ENCODE assay signal across 8 cellular contexts in the genomic region with DNA sequence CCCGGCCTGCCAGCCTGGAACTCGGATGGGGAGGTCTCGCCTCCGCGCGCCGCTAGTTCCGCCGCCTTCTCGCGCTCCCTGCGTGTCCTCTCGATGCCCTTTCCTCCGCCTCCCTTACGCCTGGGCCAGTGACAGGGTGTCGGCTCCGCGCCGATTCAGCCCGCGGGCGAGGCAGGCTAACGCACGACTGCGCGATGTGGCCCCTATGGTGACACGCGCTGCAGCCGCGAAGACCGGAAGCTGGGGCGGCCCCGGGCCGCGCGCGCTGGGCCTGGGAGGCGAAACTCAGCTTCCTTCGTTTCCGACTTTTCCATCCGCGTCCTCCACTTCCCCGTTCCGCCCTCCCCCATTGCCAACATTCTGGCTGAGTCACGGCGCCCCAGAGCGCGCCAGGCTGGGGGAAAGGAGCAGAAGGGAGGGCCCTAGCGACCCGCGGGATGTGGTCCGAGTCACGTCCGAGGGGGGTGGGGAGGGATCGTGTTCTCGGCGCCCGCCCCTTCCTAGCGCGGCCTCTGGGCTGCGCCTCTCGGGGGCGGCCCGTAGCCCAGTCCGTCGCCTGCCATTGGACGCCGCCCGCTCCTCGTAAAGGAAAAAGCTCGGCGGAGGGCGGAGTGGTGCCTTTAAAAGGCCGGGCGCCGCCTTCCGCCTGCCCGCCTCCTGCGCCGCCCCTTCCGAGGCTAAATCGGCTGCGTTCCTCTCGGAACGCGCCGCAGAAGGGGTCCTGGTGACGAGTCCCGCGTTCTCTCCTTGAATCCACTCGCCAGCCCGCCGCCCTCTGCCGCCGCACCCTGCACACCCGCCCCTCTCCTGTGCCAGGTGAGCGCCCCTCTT. TPM values are rescaled to one million over a fixed set of nuclear protein-coding genes. Genes with fewer than 3 reads are reported as not detected.
A peak's percentile ranks its signal among the peaks of the same experiment; 100 is the strongest.
DNase-seq lines count a peak whose midpoint lies in the region; ATAC-seq and TF ChIP-seq lines count a peak whose summit lies in the region.

A gene (plus strand): TSS at position 649 of the 831 bp plus-strand sequence. CDS start 1,138 bp downstream, outside the sequence.

- H3K36me3 ChIP-seq in parathyroid adenoma (ENCODE audit: control insufficient read depth, insufficient read depth, low read length) = peaks cover 5% of the 10 kb centered on the region
- H3K36me3 ChIP-seq in tibial nerve = peaks cover 3 to 36% (median 23%) of the 10 kb centered on the region in 3 donors

- TF ChIP-seq CTCF in parathyroid adenoma (IDR thresholded peaks at IDR 0.05) (peak; percentile 10), tibial nerve (IDR thresholded peaks at IDR 0.05) (peak in 2 of 5 experiments; percentile 34 to 42)

- peak; percentile 86 for ATAC-seq in HG02678 (IDR thresholded peaks at IDR 0.05; ENCODE audit: unreplicated experiment)
- peak; percentile 91 for ATAC-seq in Right ventricle myocardium inferior

- intact Hi-C loops in Right ventricle myocardium inferior (cut with DNase I) = loop anchor here (2.0 to 5.0 kb wide), 2 partner anchors 57 to 258 kb away; a partner anchor contains a TSS

- H3K4me3 ChIP-seq in parathyroid adenoma (ENCODE audit: low read depth, low read length) (peak within 1 kb of the TSS; percentile 100), tibial nerve (peak within 1 kb of the TSS; percentile 65 to 96 (median 91))

- H3K27ac ChIP-seq in parathyroid adenoma = peak within 1 kb of the TSS; percentile 99
- H3K27ac ChIP-seq in tibial nerve = peak within 1 kb of the TSS; percentile 90 to 100 (median 96)

- DNase-seq in NCI-H1417 (lab: John Stamatoyannopoulos, UW) (peak; percentile 91 to 98 (median 98)), SW 1271 (lab: John Stamatoyannopoulos, UW) (peak; percentile 98), Right ventricle myocardium inferior (ENCODE audit: missing footprints) (peak; percentile 99), tibial nerve (ENCODE audit: low spot score in 2 of 2) (peak; percentile 95 to 96)
- DNase-seq in activated naive CD8-positive, alpha-beta T cell treated with anti-CD3 and anti-CD28 coated beads, Interleukin-2, amount 50 U/mL, for 16 hours (ENCODE audit: low read depth, low spot score) = peak; percentile 90

- peak; percentile 88 to 97 for TF ChIP-seq EP300 in tibial nerve (IDR thresholded peaks at IDR 0.05)

- H2AFZ ChIP-seq in parathyroid adenoma = peak within 1 kb of the TSS; percentile 84

- H3K27me3 ChIP-seq in parathyroid adenoma (ENCODE audit: control insufficient read depth, insufficient read depth, low read length) (no peaks in the 10 kb centered on the region), tibial nerve (no peaks in the 10 kb centered on the region)

- H3K4me2 ChIP-seq in parathyroid adenoma (ENCODE audit: low read length) = peak within 1 kb of the TSS; percentile 64

- peak; percentile 86 for TF ChIP-seq POLR2A in GM10847 (IDR thresholded peaks at IDR 0.05; ENCODE audit: extremely low read depth, insufficient read length)
- peak; percentile 93 to 97 for TF ChIP-seq POLR2A in tibial nerve (IDR thresholded peaks at IDR 0.05)

- peak within 1 kb of the TSS; percentile 98 for H3K9ac ChIP-seq in parathyroid adenoma

- WGBS in tibial nerve, 2 donors = 0% methylated on average over 53 to 73 of the region's 97 CpGs

- H3K9me3 ChIP-seq in parathyroid adenoma (ENCODE audit: control insufficient read depth, low read length) (no peaks in the 10 kb centered on the region), tibial nerve (no peaks in the 10 kb centered on the region)

- peaks cover 37% of the 10 kb centered on the region for H3K79me2 ChIP-seq in parathyroid adenoma

- H3K4me1 ChIP-seq in parathyroid adenoma (peaks cover 49% of the 10 kb centered on the region), tibial nerve (peaks cover 5 to 60% (median 42%) of the 10 kb centered on the region in 4 donors)

RNA-seq across cellular contexts. Expression of the gene that starts here (rescaled TPM):
- total RNA-seq in Right ventricle myocardium inferior (4,126 TPM), tibial nerve (100 to 1,000 TPM; 474 to 649 (median 487) TPM)

Comparison
In these comparisons a context has a peak if more than half of its experiments do, and no peak if none do; other contexts are left out.
1. Peak in every context shown above with its lines: DNase-seq, ATAC-seq, H3K4me3 ChIP-seq and H3K27ac ChIP-seq.